21 cellular contexts compared by ENCODE assay signal in genomic region chr13:50419896-50420295, GRCh38.
DNase-seq lines count a peak whose midpoint lies in the region; ATAC-seq and TF ChIP-seq lines count a peak whose summit lies in the region.
"Had no signal": no experiment of that assay in that cellular context is flagged by ENCODE, and none has a peak within 500 bp of the region (broad histone marks: within the 10 kb centered on the region; RNA-seq: fewer than 3 reads in every experiment).

No MANE protein-coding gene starts in this region.

- intact Hi-C loops in Right ventricle myocardium superior (cut with DNase I) (no loop called here), cardiac septum (cut with DNase I) (loop anchor here (5.0 kb wide), 1 partner anchor 37 kb away; no protein-coding TSS in a partner anchor), left ventricle myocardium inferior (cut with micrococcal nuclease) (no loop called here)
- intact Hi-C loops in activated CD4-positive, alpha-beta memory T cell treated with anti-CD3 and anti-CD28 coated beads for 36 hours (cut with micrococcal nuclease) = loop anchor here (5.0 kb wide), 1 partner anchor 492 kb away; no protein-coding TSS in a partner anchor

- H3K4me1 Mint-ChIP-seq in T-cell = peaks cover 0 to 14% (median 0%) of the 10 kb centered on the region in 3 donors
- peaks cover 14% of the 10 kb centered on the region for H3K4me1 Mint-ChIP-seq in activated CD4-positive, alpha-beta memory T cell treated with anti-CD3 and anti-CD28 coated beads for 36 hours (ENCODE audit: low read depth)

- H3K27me3 Mint-ChIP-seq in T-cell = no peaks in the 10 kb centered on the region
- no peaks in the 10 kb centered on the region for H3K27me3 Mint-ChIP-seq in activated CD4-positive, alpha-beta memory T cell treated with anti-CD3 and anti-CD28 coated beads for 36 hours
- H3K27me3 Mint-ChIP-seq: activated CD8-positive, alpha-beta T cell treated with anti-CD3 and anti-CD28 coated beads for 36 hours; CD8-positive, alpha-beta memory T cell had no signal

- peaks cover 7% of the 10 kb centered on the region for H3K9me3 ChIP-seq in left ventricle myocardium inferior (replicated peaks)
- no peaks in the 10 kb centered on the region for H3K9me3 ChIP-seq in osteoblast (ENCODE audit: low read depth, low read length)
- H3K9me3 ChIP-seq: testis had no signal

- CTCF ChIA-PET in T-cell (lab: Charles Lee) = no interaction called here
- CTCF ChIA-PET in activated CD4-positive, alpha-beta memory T cell treated with anti-CD3 and anti-CD28 coated beads for 36 hours (lab: Charles Lee) = no interaction called here

- H3K27ac Mint-ChIP-seq in T-cell = no peak overlapping the region
- H3K27ac Mint-ChIP-seq in activated CD4-positive, alpha-beta memory T cell treated with anti-CD3 and anti-CD28 coated beads for 36 hours = no peak overlapping the region
- H3K27ac Mint-ChIP-seq: activated CD8-positive, alpha-beta T cell treated with anti-CD3 and anti-CD28 coated beads for 36 hours had no signal

- peaks cover 61% of the 10 kb centered on the region for H3K4me1 ChIP-seq in left ventricle myocardium inferior
- H3K4me1 ChIP-seq in osteoblast (ENCODE audit: insufficient read depth, low read length) = peaks cover 30% of the 10 kb centered on the region

- peaks cover 6% of the 10 kb centered on the region for H3K36me3 Mint-ChIP-seq in T-cell
- H3K36me3 Mint-ChIP-seq in activated CD4-positive, alpha-beta memory T cell treated with anti-CD3 and anti-CD28 coated beads for 36 hours = peaks cover 5% of the 10 kb centered on the region
- H3K36me3 Mint-ChIP-seq: immature natural killer cell had no signal

- H4K20me1 ChIP-seq in osteoblast (ENCODE audit: insufficient read depth, low read length) = no peaks in the 10 kb centered on the region

- peak overlapping the region; percentile 58 for H2AFZ ChIP-seq in osteoblast (ENCODE audit: low read length)
- H2AFZ ChIP-seq: hepatocyte had no signal

- H3K9me3 Mint-ChIP-seq in T-cell = peaks cover 0 to 7% (median 7%) of the 10 kb centered on the region in 3 donors
- H3K9me3 Mint-ChIP-seq in activated CD4-positive, alpha-beta memory T cell treated with anti-CD3 and anti-CD28 coated beads for 36 hours = peaks cover 8% of the 10 kb centered on the region
- H3K9me3 Mint-ChIP-seq: CD8-positive, alpha-beta memory T cell; immature natural killer cell had no signal

- H3K27me3 ChIP-seq in left ventricle myocardium inferior (ENCODE audit: low read depth) (no peaks in the 10 kb centered on the region), osteoblast (ENCODE audit: insufficient read depth, low read length) (no peaks in the 10 kb centered on the region)
- H3K27me3 ChIP-seq: cardiac muscle cell, hepatocyte, testis had no signal

- H3K27ac ChIP-seq in left ventricle myocardium inferior (replicated peaks) = peak overlapping the region; percentile 61
- H3K27ac ChIP-seq in osteoblast (ENCODE audit: low read depth, low read length) = no peak overlapping the region
- H3K27ac ChIP-seq: 22Rv1, cardiac muscle cell, hepatocyte, testis had no signal

- H3K4me3 ChIP-seq in left ventricle myocardium inferior (peak overlapping the region; percentile 26), osteoblast (ENCODE audit: insufficient read depth, low read length) (no peak overlapping the region)
- H3K4me3 ChIP-seq: cardiac muscle cell, hepatocyte, testis had no signal

- no peak for TF ChIP-seq CTCF in left ventricle myocardium inferior (IDR thresholded peaks at IDR 0.05; ENCODE audit: borderline replicate concordance)
- TF ChIP-seq CTCF in osteoblast (IDR thresholded peaks at IDR 0.05; ENCODE audit: extremely low read depth, low read depth, low read length) = no peak

- H3K36me3 ChIP-seq in left ventricle myocardium inferior (no peaks in the 10 kb centered on the region), osteoblast (ENCODE audit: insufficient read depth, low read length) (no peaks in the 10 kb centered on the region)
- H3K36me3 ChIP-seq: cardiac muscle cell had no signal

- DNase-seq in Right ventricle myocardium superior = peak; percentile 54
- DNase-seq in cardiac septum (ENCODE audit: low spot score) = no peak
- peak; percentile 26 for DNase-seq in left ventricle myocardium inferior
- no peak for DNase-seq in osteoblast (ENCODE audit: insufficient read length, low spot score, missing footprints)
- DNase-seq in stimulated activated naive CD8-positive, alpha-beta T cell treated with anti-CD3 and anti-CD28 coated beads, Interleukin-15, Interleukin-2, amounts not matched to agents 100 U/mL and 50 U/mL, for 24 hours = no peak
- DNase-seq in T-cell = no peak
- no peak for DNase-seq in NCI-H345 treated with DMSO at 0.1 percent for 48 hours (lab: John Stamatoyannopoulos, UW; ENCODE audit: unreplicated experiment)
- DNase-seq in activated CD4-positive, alpha-beta memory T cell treated with anti-CD3 and anti-CD28 coated beads for 36 hours = no peak
- DNase-seq: activated CD8-positive, alpha-beta T cell treated with anti-CD3 and anti-CD28 coated beads for 36 hours; activated gamma-delta T cell; CD8-positive, alpha-beta memory T cell; DMS53; GF-D8; immature natural killer cell; NCI-H187; NCI-H226; OCI-M1; testis had no signal

- ATAC-seq in Right ventricle myocardium superior (ENCODE audit: poor library complexity) = peak; percentile 47
- ATAC-seq in stimulated activated naive CD8-positive, alpha-beta T cell treated with anti-CD3 and anti-CD28 coated beads, Interleukin-15, Interleukin-2, amounts not matched to agents 100 U/mL and 50 U/mL, for 24 hours = no peak
- ATAC-seq in T-cell (replicated peaks in 1 of 4) = no peak
- ATAC-seq: activated CD8-positive, alpha-beta T cell treated with anti-CD3 and anti-CD28 coated beads for 36 hours had no signal

- no peak overlapping the region for H3K4me3 Mint-ChIP-seq in T-cell
- H3K4me3 Mint-ChIP-seq in activated CD4-positive, alpha-beta memory T cell treated with anti-CD3 and anti-CD28 coated beads for 36 hours = no peak overlapping the region
- H3K4me3 Mint-ChIP-seq: activated CD8-positive, alpha-beta T cell treated with anti-CD3 and anti-CD28 coated beads for 36 hours; CD8-positive, alpha-beta memory T cell; immature natural killer cell had no signal

- POLR2A ChIA-PET in T-cell (lab: Charles Lee) = interaction anchor here in 1 of 2 donors (0.6 kb wide), 1 partner anchor 199 kb away, joined by 3 read pairs; no protein-coding TSS in a partner anchor
- POLR2A ChIA-PET in activated CD4-positive, alpha-beta memory T cell treated with anti-CD3 and anti-CD28 coated beads for 36 hours (lab: Charles Lee) = interaction anchor here (0.6 kb wide), 1 partner anchor 1193 kb away, joined by 3 read pairs; no protein-coding TSS in a partner anchor

- H3K79me2 ChIP-seq in osteoblast (ENCODE audit: insufficient read depth, low read length) = no peaks in the 10 kb centered on the region
- H3K79me2 ChIP-seq: hepatocyte had no signal

- H3K4me2 ChIP-seq in osteoblast (ENCODE audit: insufficient read depth, low read length) = peak overlapping the region; percentile 42
- H3K4me2 ChIP-seq: hepatocyte had no signal

Comparison
In these comparisons a context has a peak if more than half of its experiments do, and no peak if none do; other contexts are left out.
1. DNase-seq: peak in Right ventricle myocardium superior (single experiment) and left ventricle myocardium inferior (single experiment); none in cardiac septum (single experiment), osteoblast (single experiment), stimulated activated naive CD8-positive, alpha-beta T cell treated with anti-CD3 and anti-CD28 coated beads, Interleukin-15, Interleukin-2, amounts not matched to agents 100 U/mL and 50 U/mL, for 24 hours (single experiment), T-cell (0 of 34), NCI-H345 treated with DMSO at 0.1 percent for 48 hours (single experiment) and activated CD4-positive, alpha-beta memory T cell treated with anti-CD3 and anti-CD28 coated beads for 36 hours (single experiment).
2. intact Hi-C loops: an anchor here in cardiac septum (5.0 kb wide) and activated CD4-positive, alpha-beta memory T cell treated with anti-CD3 and anti-CD28 coated beads for 36 hours (5.0 kb wide); none called in Right ventricle myocardium superior and left ventricle myocardium inferior.